In genomic region chr6:41336824-41337223, GRCh38 we compare ENCODE assay signal across 29 cellular contexts. TPM values are rescaled to one million over a fixed set of nuclear protein-coding genes. Genes with fewer than 3 reads are reported as not detected.
DNase-seq lines count a peak whose midpoint lies in the region; ATAC-seq, FAIRE-seq and TF ChIP-seq lines count a peak whose summit lies in the region.
"Had no signal": no experiment of that assay in that cellular context is flagged by ENCODE, and none has a peak within 500 bp of the region (broad histone marks: within the 10 kb centered on the region; RNA-seq: fewer than 3 reads in every experiment).

No MANE protein-coding gene starts in this region.

- H3K27ac Mint-ChIP-seq in T-helper 17 cell = peak overlapping the region; percentile 24
- H3K27ac Mint-ChIP-seq in HFFc6 = no peak overlapping the region
- H3K27ac Mint-ChIP-seq: dendritic cell treated with granulocyte-macrophage colony-stimulating factor and Interleukin-4, amounts not matched to agents 40 ng/mL and 50 ng/mL, for 4 days had no signal

- no peaks in the 10 kb centered on the region for H3K36me3 Mint-ChIP-seq in T-helper 17 cell (ENCODE audit: low read depth)
- H3K36me3 Mint-ChIP-seq in HFFc6 (ENCODE audit: low read depth) = no peaks in the 10 kb centered on the region
- H3K36me3 Mint-ChIP-seq: activated naive CD4-positive, alpha-beta T cell treated with anti-CD3 and anti-CD28 coated beads, Interleukin-2, amount 50 U/mL, for 24 hours had no signal

- TF ChIP-seq CTCF in A673 (conservative IDR thresholded peaks at IDR 0.05; ENCODE audit: low read depth, low read length) (no peak), HFFc6 (IDR thresholded peaks at IDR 0.05) (no peak)

- intact Hi-C loops in A673 (cut with micrococcal nuclease; ENCODE audit: unreplicated experiment) = no loop called here

- peaks cover 3% of the 10 kb centered on the region for H3K27me3 ChIP-seq in A673 (replicated peaks; ENCODE audit: insufficient read depth, low read depth, low read length, poor library complexity)
- H3K27me3 ChIP-seq: right atrium auricular region, testis, uterus had no signal

- peaks cover 22% of the 10 kb centered on the region for H3K4me1 ChIP-seq in A673 (ENCODE audit: insufficient read depth, low read length, poor library complexity, severe bottlenecking)
- H3K4me1 ChIP-seq: parathyroid adenoma, right atrium auricular region, testis, uterus had no signal

- no TSS peak for BruUV-seq in A673 (replicated peaks; lab: Mats Ljungman, UMichigan)

- ATAC-seq in T-helper 17 cell (no peak), GM21723 (IDR thresholded peaks at IDR 0.05; ENCODE audit: unreplicated experiment) (no peak)
- ATAC-seq: HCT116 had no signal

- DNase-seq in A673 (ENCODE audit: low spot score) (peak; percentile 55), COR-L47 (lab: John Stamatoyannopoulos, UW) (peak; percentile 92), NCI-H146 treated with DMSO at 0.1 percent for 48 hours (lab: John Stamatoyannopoulos, UW; ENCODE audit: unreplicated experiment) (peak; percentile 82), T-helper 17 cell (no peak), GM19239 (ENCODE audit: insufficient read length, low spot score) (no peak), HFFc6 (no peak)
- DNase-seq: activated CD4-positive, alpha-beta T cell treated with anti-CD3 and anti-CD28 coated beads, Interleukin-2, amount 50 U/mL, for 1 hour; anterior cingulate cortex; EL; islet precursor cell; NCI-H187; NCI-H510A treated with DMSO at 0.1 percent for 48 hours; stimulated activated CD4-positive, alpha-beta T cell treated with anti-CD3 and anti-CD28 coated beads, Interleukin-4, amount 100 ng/mL, for 24 hours; stimulated activated naive CD4-positive, alpha-beta T cell treated with Interleukin-2 at 50 U/mL for 16 hours; T-helper 9 cell; testis; uterus had no signal

- no peaks in the 10 kb centered on the region for H3K9me3 ChIP-seq in A673 (ENCODE audit: low read depth, low read length, poor library complexity, severe bottlenecking)
- H3K9me3 ChIP-seq in T-helper 17 cell (ENCODE audit: control insufficient read depth, low read length, poor library complexity, severe bottlenecking) = no peaks in the 10 kb centered on the region
- H3K9me3 ChIP-seq: right atrium auricular region, testis, uterus had no signal

- CTCF ChIA-PET in A673 (lab: Charles Lee) = no interaction called here

- FAIRE-seq in GM19239 (lab: Jason Lieb, UNC) = no peak

- H3K27me3 Mint-ChIP-seq in T-helper 17 cell (peaks cover 12% of the 10 kb centered on the region), HFFc6 (ENCODE audit: insufficient read depth) (peaks cover 36% of the 10 kb centered on the region)
- H3K27me3 Mint-ChIP-seq: activated naive CD4-positive, alpha-beta T cell treated with anti-CD3 and anti-CD28 coated beads, Interleukin-2, amount 50 U/mL, for 24 hours had no signal

- no peaks in the 10 kb centered on the region for H3K9me3 Mint-ChIP-seq in HFFc6
- H3K9me3 Mint-ChIP-seq: activated naive CD4-positive, alpha-beta T cell treated with anti-CD3 and anti-CD28 coated beads, Interleukin-2, amount 50 U/mL, for 24 hours; dendritic cell treated with granulocyte-macrophage colony-stimulating factor and Interleukin-4, amounts not matched to agents 40 ng/mL and 50 ng/mL, for 4 days; neural crest cell had no signal

- H3K4me1 Mint-ChIP-seq in T-helper 17 cell = peaks cover 18% of the 10 kb centered on the region
- no peaks in the 10 kb centered on the region for H3K4me1 Mint-ChIP-seq in HFFc6 (ENCODE audit: low read depth)
- H3K4me1 Mint-ChIP-seq: neural crest cell had no signal

- H3K4me3 Mint-ChIP-seq in T-helper 17 cell = no peak overlapping the region
- H3K4me3 Mint-ChIP-seq in HFFc6 = no peak overlapping the region
- H3K4me3 Mint-ChIP-seq: activated naive CD4-positive, alpha-beta T cell treated with anti-CD3 and anti-CD28 coated beads, Interleukin-2, amount 50 U/mL, for 24 hours; dendritic cell treated with granulocyte-macrophage colony-stimulating factor and Interleukin-4, amounts not matched to agents 40 ng/mL and 50 ng/mL, for 4 days; neural crest cell had no signal

- POLR2A ChIA-PET in A673 (lab: Charles Lee; ENCODE audit: low non-redundant PET) = no interaction called here

- no peaks in the 10 kb centered on the region for H3K36me3 ChIP-seq in A673 (ENCODE audit: insufficient read depth, low read length, poor library complexity, severe bottlenecking)
- H3K36me3 ChIP-seq: right atrium auricular region, uterus had no signal

- no peak overlapping the region for H3K4me3 ChIP-seq in A673 (ENCODE audit: low read depth, low read length, poor library complexity, severe bottlenecking)
- H3K4me3 ChIP-seq: right atrium auricular region, SK-N-MC, testis, uterus had no signal

- no peak overlapping the region for H3K27ac ChIP-seq in A673 (ENCODE audit: low read depth, low read length, poor library complexity, severe bottlenecking)
- H3K27ac ChIP-seq: C4-2B, parathyroid adenoma, right atrium auricular region, RWPE1, SK-N-MC, testis, uterus had no signal

RNA-seq across cellular contexts. Expression of gene NCR2, which starts 1.4 kb away (rescaled TPM):
- total RNA-seq in A673 (2021) (not detected in 2 replicates), T-helper 17 cell (not detected)
- total RNA-seq in HFFc6 (2021; fragmentation: NEBNext Ultra II Directional; extraction: Animal tissue kit (Norgen Biotek cat#: 25700)) = not detected
- total RNA-seq: fibroblast of lung, lower leg skin, neural crest cell, right atrium auricular region, testis, uterus had no signal

RNA-seq across cellular contexts. Expression of gene TREM1, which starts 50.3 kb away (rescaled TPM):
- total RNA-seq in A673 (2021) (not detected in 2 replicates), T-helper 17 cell (10 to 100 TPM in 1 of 2 donors, 1 to 10 TPM in 1; 4.1 to 17.6 TPM)
- total RNA-seq in HFFc6 (2021; fragmentation: NEBNext Ultra II Directional; extraction: Animal tissue kit (Norgen Biotek cat#: 25700)) = under 1 TPM in 1 of 6 experiments, not detected in 5; 0.09 TPM
- total RNA-seq: fibroblast of lung, neural crest cell had no signal

Comparison
In these comparisons a context has a peak if more than half of its experiments do, and no peak if none do; other contexts are left out.
1. DNase-seq: peak in A673 (single experiment), COR-L47 (single experiment) and NCI-H146 treated with DMSO at 0.1 percent for 48 hours (single experiment); none in T-helper 17 cell (0 of 3), GM19239 (single experiment) and HFFc6 (single experiment).